Comparison of ENCODE assay signal across 15 cellular contexts in genomic region chr14:56359245-56359644, GRCh38.
DNase-seq lines count a peak whose midpoint lies in the region; ATAC-seq and TF ChIP-seq lines count a peak whose summit lies in the region.
"Had no signal": no experiment of that assay in that cellular context is flagged by ENCODE, and none has a peak within 500 bp of the region (broad histone marks: within the 10 kb centered on the region; RNA-seq: fewer than 3 reads in every experiment).

No MANE protein-coding gene starts in this region.

- peak; percentile 41 for TF ChIP-seq CTCF in DND-41 (IDR thresholded peaks at IDR 0.05; ENCODE audit: borderline replicate concordance, extremely low read depth, low read length, poor library complexity, severe bottlenecking)
- TF ChIP-seq CTCF in transverse colon (IDR thresholded peaks at IDR 0.05), result no peak

- no peaks in the 10 kb centered on the region for H3K9me3 Mint-ChIP-seq in activated CD8-positive, alpha-beta T cell treated with anti-CD3 and anti-CD28 coated beads, Interleukin-2, amount 10 ng/mL, durations not matched to agents 7 days and 5 days (ENCODE audit: insufficient read depth)

- H3K4me1 Mint-ChIP-seq in activated CD8-positive, alpha-beta T cell treated with anti-CD3 and anti-CD28 coated beads, Interleukin-2, amount 10 ng/mL, durations not matched to agents 7 days and 5 days (ENCODE audit: low read depth), result peaks cover 20% of the 10 kb centered on the region

- H3K36me3 ChIP-seq in DND-41 (ENCODE audit: insufficient read depth, low read length) (no peaks in the 10 kb centered on the region), trophoblast cell (ENCODE audit: control insufficient read depth in 1 of 2, insufficient read depth in 2 of 2, low read length in 2 of 2) (no peaks in the 10 kb centered on the region), transverse colon (no peaks in the 10 kb centered on the region)

- H3K4ac ChIP-seq in trophoblast cell (ENCODE audit: low read depth, low read length), result no peak overlapping the region

- no peaks in the 10 kb centered on the region for H3K36me3 Mint-ChIP-seq in activated CD8-positive, alpha-beta T cell treated with anti-CD3 and anti-CD28 coated beads, Interleukin-2, amount 10 ng/mL, durations not matched to agents 7 days and 5 days (ENCODE audit: low read depth)

- H3K79me2 ChIP-seq in DND-41 (ENCODE audit: insufficient read depth, low read length) (no peaks in the 10 kb centered on the region), trophoblast cell (ENCODE audit: control insufficient read depth, insufficient read depth, low read length, poor library complexity) (no peaks in the 10 kb centered on the region)

- no peak overlapping the region for H3K4me3 Mint-ChIP-seq in activated CD8-positive, alpha-beta T cell treated with anti-CD3 and anti-CD28 coated beads, Interleukin-2, amount 10 ng/mL, durations not matched to agents 7 days and 5 days

- no peak overlapping the region for H2BK5ac ChIP-seq in trophoblast cell (ENCODE audit: low read depth, low read length, poor library complexity)

- H4K12ac ChIP-seq in trophoblast cell (ENCODE audit: low read depth, low read length), result no peak overlapping the region

- peak overlapping the region; percentile 21; the same call in 1 of the 2 replicates for H3K9ac ChIP-seq in DND-41 (ENCODE audit: low read depth, low read length)
- H3K9ac ChIP-seq in trophoblast cell (ENCODE audit: low read length), result no peak overlapping the region

- no peak overlapping the region for H2BK120ac ChIP-seq in trophoblast cell (ENCODE audit: insufficient read depth, low read length, poor library complexity)

- no peak for TF ChIP-seq POLR2A in transverse colon (IDR thresholded peaks at IDR 0.05)

- CTCF ChIA-PET in activated CD8-positive, alpha-beta T cell treated with anti-CD3 and anti-CD28 coated beads, Interleukin-2, amount 10 ng/mL, durations not matched to agents 7 days and 5 days (lab: Charles Lee), result interaction anchor here (1.0 to 2.0 kb wide), 3 partner anchors 13 to 65 kb away, joined by 4 to 7 read pairs (median 5); no protein-coding TSS in a partner anchor

- H4K20me1 ChIP-seq in DND-41 (ENCODE audit: insufficient read depth, low read length), result no peaks in the 10 kb centered on the region

- H3K4me2 ChIP-seq in DND-41 (ENCODE audit: insufficient read depth, low read length) (peak overlapping the region; percentile 42; the same call in 1 of the 2 replicates), trophoblast cell (ENCODE audit: low read length) (no peak overlapping the region)

- peak; percentile 90 for DNase-seq in DND-41
- peak; percentile 56 for DNase-seq in activated CD8-positive, alpha-beta T cell treated with anti-CD3 and anti-CD28 coated beads, Interleukin-2, amount 10 ng/mL, durations not matched to agents 7 days and 5 days
- DNase-seq in trophoblast cell, result no peak
- no peak for DNase-seq in left ventricle myocardium superior
- DNase-seq in transverse colon, result no peak
- DNase-seq: AML-193; body of pancreas; DMS79 treated with DMSO at 0.1 percent for 48 hours; effector CD8-positive, alpha-beta T cell; foreskin keratinocyte; islet precursor cell; NCI-H1092 had no signal

- WGBS in trophoblast cell (ENCODE audit: extremely low coverage, insufficient coverage, insufficient read length), result no CpG with 5 or more reads among the region's 1 CpG
- WGBS in transverse colon (ENCODE audit: low coverage in 1 of 2), 2 donors, result 45% methylated on average over 1 of the region's 1 CpG; no CpG with 5 or more reads in 1 of the 2 donors

- H3K14ac ChIP-seq in trophoblast cell (ENCODE audit: low read length), result no peak overlapping the region

- H3K4me1 ChIP-seq in DND-41 (ENCODE audit: insufficient read depth, low read length) (peaks cover 39% of the 10 kb centered on the region), trophoblast cell (ENCODE audit: control insufficient read depth in 1 of 2, insufficient read depth in 2 of 2, low read length in 2 of 2) (no peaks in the 10 kb centered on the region), transverse colon (no peaks in the 10 kb centered on the region)
- H3K4me1 ChIP-seq: body of pancreas, foreskin keratinocyte had no signal

- in situ Hi-C loops in transverse colon (cut with MboI; ENCODE audit: low pct_ligation_motif_present in 1 of 4, low pct_unique_long_range_greater_than_20kb in 1 of 4, low sequenced_read_pairs in 3 of 4), result no loop called here

- H2AFZ ChIP-seq in DND-41 (ENCODE audit: low read depth, low read length) (no peak overlapping the region), trophoblast cell (ENCODE audit: insufficient read depth, low read length, poor library complexity) (no peak overlapping the region)

- no peaks in the 10 kb centered on the region for H3K9me3 ChIP-seq in DND-41 (ENCODE audit: insufficient read depth, low read length, severe bottlenecking)
- no peaks in the 10 kb centered on the region for H3K9me3 ChIP-seq in trophoblast cell (ENCODE audit: insufficient read depth, low read depth, low read length)
- no peaks in the 10 kb centered on the region for H3K9me3 ChIP-seq in transverse colon
- H3K9me3 ChIP-seq: body of pancreas had no signal

- no peak overlapping the region for H3K4me3 ChIP-seq in DND-41 (ENCODE audit: low read depth in 1 of 2, low read length in 2 of 2)
- H3K4me3 ChIP-seq in trophoblast cell (ENCODE audit: low read depth, low read length), result no peak overlapping the region
- H3K4me3 ChIP-seq in transverse colon, result no peak overlapping the region
- H3K4me3 ChIP-seq: body of pancreas had no signal

- H3K27me3 ChIP-seq in DND-41 (ENCODE audit: insufficient read depth, low read length, poor library complexity) (no peaks in the 10 kb centered on the region), trophoblast cell (ENCODE audit: insufficient read depth, low read length) (no peaks in the 10 kb centered on the region), transverse colon (no peaks in the 10 kb centered on the region)
- H3K27me3 ChIP-seq: body of pancreas had no signal

- H4K8ac ChIP-seq in trophoblast cell (ENCODE audit: low read depth, low read length), result no peak overlapping the region

- H3K27me3 Mint-ChIP-seq in activated CD8-positive, alpha-beta T cell treated with anti-CD3 and anti-CD28 coated beads, Interleukin-2, amount 10 ng/mL, durations not matched to agents 7 days and 5 days (ENCODE audit: low read depth), result peaks cover 16% of the 10 kb centered on the region

- no peak overlapping the region for H2AK5ac ChIP-seq in trophoblast cell (ENCODE audit: low read length)

- no peak overlapping the region for H3K23ac ChIP-seq in trophoblast cell (ENCODE audit: low read length)

- H4K91ac ChIP-seq in trophoblast cell (ENCODE audit: low read depth, low read length), result no peak overlapping the region

- no peaks in the 10 kb centered on the region for H3K79me1 ChIP-seq in trophoblast cell (ENCODE audit: low read length)

- TF ChIP-seq EP300 in transverse colon (IDR thresholded peaks at IDR 0.05; ENCODE audit: low read depth), result no peak

- no peak overlapping the region for H3K18ac ChIP-seq in trophoblast cell (ENCODE audit: low read length)

- no peak overlapping the region for H3K27ac Mint-ChIP-seq in activated CD8-positive, alpha-beta T cell treated with anti-CD3 and anti-CD28 coated beads, Interleukin-2, amount 10 ng/mL, durations not matched to agents 7 days and 5 days

- ATAC-seq in DND-41 (ENCODE audit: insufficient read depth, low read depth) (peak; percentile 100), GM19023 (IDR thresholded peaks at IDR 0.05; ENCODE audit: unreplicated experiment) (peak; percentile 86), HG03095 (IDR thresholded peaks at IDR 0.05; ENCODE audit: unreplicated experiment) (peak; percentile 78), GM18861 (IDR thresholded peaks at IDR 0.05; ENCODE audit: unreplicated experiment) (no peak), left ventricle myocardium superior (no peak)
- peak; percentile 79 for ATAC-seq in activated CD8-positive, alpha-beta T cell treated with anti-CD3 and anti-CD28 coated beads, Interleukin-2, amount 10 ng/mL, durations not matched to agents 7 days and 5 days
- ATAC-seq: body of pancreas, foreskin keratinocyte had no signal

- POLR2A ChIA-PET in activated CD8-positive, alpha-beta T cell treated with anti-CD3 and anti-CD28 coated beads, Interleukin-2, amount 10 ng/mL, durations not matched to agents 7 days and 5 days (lab: Charles Lee), result no interaction called here

- H2BK12ac ChIP-seq in trophoblast cell (ENCODE audit: low read length), result no peak overlapping the region

- H3K27ac ChIP-seq in DND-41 (ENCODE audit: low read length) (peak overlapping the region; percentile 78), trophoblast cell (ENCODE audit: low read depth, low read length) (no peak overlapping the region), transverse colon (no peak overlapping the region)
- H3K27ac ChIP-seq: body of pancreas, foreskin keratinocyte had no signal

- intact Hi-C loops in left ventricle myocardium superior (cut with micrococcal nuclease), result no loop called here
- intact Hi-C loops in transverse colon (cut with DNase I; ENCODE audit: low total_unique reads), result no loop called here

Comparison
In these comparisons a context has a peak if more than half of its experiments do, and no peak if none do; other contexts are left out.
1. ATAC-seq: peak in DND-41 (single experiment), GM19023 (single experiment), HG03095 (single experiment) and activated CD8-positive, alpha-beta T cell treated with anti-CD3 and anti-CD28 coated beads, Interleukin-2, amount 10 ng/mL, durations not matched to agents 7 days and 5 days (single experiment); none in GM18861 (single experiment) and left ventricle myocardium superior (single experiment).
2. DNase-seq: peak in DND-41 (single experiment) and activated CD8-positive, alpha-beta T cell treated with anti-CD3 and anti-CD28 coated beads, Interleukin-2, amount 10 ng/mL, durations not matched to agents 7 days and 5 days (single experiment); none in trophoblast cell (0 of 2), left ventricle myocardium superior (single experiment) and transverse colon (single experiment).